Comparison of ENCODE assay signal across 25 cellular contexts in the genomic region with DNA sequence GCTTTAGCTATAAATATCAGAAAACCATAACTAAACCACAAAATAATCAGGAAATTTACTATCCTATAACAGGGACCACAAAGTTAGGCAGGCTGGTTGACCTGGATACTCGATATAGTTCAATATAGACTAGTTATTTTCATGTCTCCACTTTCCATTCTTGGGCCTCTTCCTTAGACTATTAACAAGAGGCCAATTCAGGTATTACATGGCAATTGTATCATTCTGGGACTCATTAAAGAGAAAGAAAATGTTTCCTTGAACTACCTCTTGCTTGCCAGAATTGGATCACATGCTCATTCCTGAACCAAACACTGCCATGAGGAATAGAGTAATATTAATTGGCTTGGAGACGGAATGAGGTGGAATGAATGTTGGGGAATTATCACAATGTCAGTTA.
DNase-seq lines count a peak whose midpoint lies in the region; ATAC-seq and TF ChIP-seq lines count a peak whose summit lies in the region.
"Had no signal": no experiment of that assay in that cellular context is flagged by ENCODE, and none has a peak within 500 bp of the region (broad histone marks: within the 10 kb centered on the region; RNA-seq: fewer than 3 reads in every experiment).

No MANE protein-coding gene starts in this region.

- H4K20me1 ChIP-seq in PC-3 (ENCODE audit: low read length) = no peaks in the 10 kb centered on the region

- intact Hi-C loops in activated CD8-positive, alpha-beta T cell treated with anti-CD3 and anti-CD28 coated beads for 36 hours (cut with micrococcal nuclease) = no loop called here
- intact Hi-C loops in PC-3 (cut with micrococcal nuclease) = loop anchor here (5.0 kb wide), 1 partner anchor 53 kb away; no protein-coding TSS in a partner anchor

- CTCF ChIA-PET in activated CD8-positive, alpha-beta T cell treated with anti-CD3 and anti-CD28 coated beads for 36 hours (lab: Charles Lee) = interaction anchor here (1.2 to 1.6 kb wide), 2 partner anchors 11 to 16 kb away, joined by 3 read pairs; no protein-coding TSS in a partner anchor
- CTCF ChIA-PET in activated CD8-positive, alpha-beta T cell treated with anti-CD3 and anti-CD28 coated beads, Interleukin-2, amount 10 ng/mL, durations not matched to agents 7 days and 5 days (lab: Charles Lee) = no interaction called here
- CTCF ChIA-PET in PC-3 (lab: Charles Lee) = interaction anchor here (0.6 kb wide), 1 partner anchor 57 kb away, joined by 3 read pairs; no protein-coding TSS in a partner anchor

- POLR2A ChIA-PET in activated CD8-positive, alpha-beta T cell treated with anti-CD3 and anti-CD28 coated beads for 36 hours (lab: Charles Lee) = no interaction called here
- POLR2A ChIA-PET in activated CD8-positive, alpha-beta T cell treated with anti-CD3 and anti-CD28 coated beads, Interleukin-2, amount 10 ng/mL, durations not matched to agents 7 days and 5 days (lab: Charles Lee) = no interaction called here
- POLR2A ChIA-PET in PC-3 (lab: Charles Lee; ENCODE audit: unreplicated experiment) = interaction anchor here (0.5 kb wide), 1 partner anchor 238 kb away, joined by 4 read pairs; no protein-coding TSS in a partner anchor

- H3K79me2 ChIP-seq in PC-3 (ENCODE audit: low read length) = no peaks in the 10 kb centered on the region

- peak; percentile 12 for TF ChIP-seq CTCF in activated CD8-positive, alpha-beta T cell treated with anti-CD3 and anti-CD28 coated beads for 36 hours (IDR thresholded peaks at IDR 0.05)
- TF ChIP-seq CTCF in PC-3 (conservative IDR thresholded peaks at IDR 0.05; ENCODE audit: low read depth, low read length) = no peak
- peak; percentile 11 for TF ChIP-seq CTCF in endothelial cell (IDR thresholded peaks at IDR 0.05; ENCODE audit: unreplicated experiment)

- peak overlapping the region; percentile 71 for H3K9ac ChIP-seq in PC-3 (ENCODE audit: low read length)

- H3K9me3 Mint-ChIP-seq in activated CD8-positive, alpha-beta T cell treated with anti-CD3 and anti-CD28 coated beads for 36 hours = no peaks in the 10 kb centered on the region
- H3K9me3 Mint-ChIP-seq in activated CD8-positive, alpha-beta T cell treated with anti-CD3 and anti-CD28 coated beads, Interleukin-2, amount 10 ng/mL, durations not matched to agents 7 days and 5 days (ENCODE audit: insufficient read depth) = no peaks in the 10 kb centered on the region
- H3K9me3 Mint-ChIP-seq in endothelial cell (ENCODE audit: unreplicated experiment) = no peaks in the 10 kb centered on the region
- peaks cover 2% of the 10 kb centered on the region for H3K9me3 Mint-ChIP-seq in natural killer cell treated with Interleukin-12 subunit alpha and Interleukin-12 subunit beta and Interleukin-15 and Interleukin-18, amount 100 ng/mL, for 72 hours
- H3K9me3 Mint-ChIP-seq: central memory CD8-positive, alpha-beta T cell had no signal

- H3K4me3 ChIP-seq in PC-3 (ENCODE audit: low read length) = peak overlapping the region; percentile 49; the same call in 1 of the 2 replicates
- H3K4me3 ChIP-seq: left lung, smooth muscle cell, upper lobe of left lung had no signal

- H3K4me2 ChIP-seq in PC-3 (ENCODE audit: low read length) = peak overlapping the region; percentile 72
- H3K4me2 ChIP-seq: smooth muscle cell had no signal

- BruUV-seq in PC-3 (replicated peaks; lab: Mats Ljungman, UMichigan) = no TSS peak

- H3K36me3 Mint-ChIP-seq in activated CD8-positive, alpha-beta T cell treated with anti-CD3 and anti-CD28 coated beads for 36 hours (ENCODE audit: low read depth) = no peaks in the 10 kb centered on the region
- H3K36me3 Mint-ChIP-seq in activated CD8-positive, alpha-beta T cell treated with anti-CD3 and anti-CD28 coated beads, Interleukin-2, amount 10 ng/mL, durations not matched to agents 7 days and 5 days (ENCODE audit: low read depth) = no peaks in the 10 kb centered on the region
- no peaks in the 10 kb centered on the region for H3K36me3 Mint-ChIP-seq in endothelial cell (ENCODE audit: low read depth, unreplicated experiment)
- no peaks in the 10 kb centered on the region for H3K36me3 Mint-ChIP-seq in natural killer cell treated with Interleukin-12 subunit alpha and Interleukin-12 subunit beta and Interleukin-15 and Interleukin-18, amount 100 ng/mL, for 72 hours
- H3K36me3 Mint-ChIP-seq: activated CD4-positive, alpha-beta memory T cell treated with anti-CD3 and anti-CD28 coated beads for 36 hours; immature natural killer cell; naive B cell had no signal

- H3K9me2 ChIP-seq in PC-3 (replicated peaks; ENCODE audit: low read length) = no peaks in the 10 kb centered on the region; the same call in 1 of the 2 replicates

- ATAC-seq in activated CD8-positive, alpha-beta T cell treated with anti-CD3 and anti-CD28 coated beads for 36 hours = no peak
- no peak for ATAC-seq in activated CD8-positive, alpha-beta T cell treated with anti-CD3 and anti-CD28 coated beads, Interleukin-2, amount 10 ng/mL, durations not matched to agents 7 days and 5 days
- ATAC-seq in PC-3 = no peak
- no peak for ATAC-seq in HG03135 (IDR thresholded peaks at IDR 0.05; ENCODE audit: unreplicated experiment)
- no peak for ATAC-seq in natural killer cell treated with Interleukin-12 subunit alpha and Interleukin-12 subunit beta and Interleukin-15 and Interleukin-18, amount 100 ng/mL, for 72 hours
- ATAC-seq: left lung had no signal

- H3K27ac ChIP-seq in PC-3 (ENCODE audit: low read length) = peak overlapping the region; percentile 97
- H3K27ac ChIP-seq: left lung, upper lobe of left lung had no signal

- in situ Hi-C loops in KBM-7 (cut with MboI; ENCODE audit: low pct_unique_long_range_greater_than_20kb, low sequenced_read_pairs) = no loop called here

- no peaks in the 10 kb centered on the region for H3K27me3 ChIP-seq in PC-3 (ENCODE audit: low read length)
- H3K27me3 ChIP-seq: BE2C, left lung, upper lobe of left lung had no signal

- H3F3A ChIP-seq in PC-3 (ENCODE audit: low read length, unreplicated experiment) = peaks cover 4% of the 10 kb centered on the region

- no peak overlapping the region for H3K27ac Mint-ChIP-seq in activated CD8-positive, alpha-beta T cell treated with anti-CD3 and anti-CD28 coated beads for 36 hours
- H3K27ac Mint-ChIP-seq in activated CD8-positive, alpha-beta T cell treated with anti-CD3 and anti-CD28 coated beads, Interleukin-2, amount 10 ng/mL, durations not matched to agents 7 days and 5 days = no peak overlapping the region
- no peak overlapping the region for H3K27ac Mint-ChIP-seq in endothelial cell (ENCODE audit: unreplicated experiment)
- no peak overlapping the region for H3K27ac Mint-ChIP-seq in natural killer cell treated with Interleukin-12 subunit alpha and Interleukin-12 subunit beta and Interleukin-15 and Interleukin-18, amount 100 ng/mL, for 72 hours
- H3K27ac Mint-ChIP-seq: activated CD4-positive, alpha-beta memory T cell treated with anti-CD3 and anti-CD28 coated beads for 36 hours; immature natural killer cell; naive B cell had no signal

- peak overlapping the region; percentile 52; the same call in 1 of the 2 replicates for H2AFZ ChIP-seq in PC-3 (ENCODE audit: low read length)

- no peak overlapping the region for H3K4me3 Mint-ChIP-seq in activated CD8-positive, alpha-beta T cell treated with anti-CD3 and anti-CD28 coated beads for 36 hours
- H3K4me3 Mint-ChIP-seq in activated CD8-positive, alpha-beta T cell treated with anti-CD3 and anti-CD28 coated beads, Interleukin-2, amount 10 ng/mL, durations not matched to agents 7 days and 5 days = no peak overlapping the region
- no peak overlapping the region for H3K4me3 Mint-ChIP-seq in endothelial cell (ENCODE audit: unreplicated experiment)
- H3K4me3 Mint-ChIP-seq in natural killer cell treated with Interleukin-12 subunit alpha and Interleukin-12 subunit beta and Interleukin-15 and Interleukin-18, amount 100 ng/mL, for 72 hours = no peak overlapping the region
- H3K4me3 Mint-ChIP-seq: activated CD4-positive, alpha-beta memory T cell treated with anti-CD3 and anti-CD28 coated beads for 36 hours; central memory CD8-positive, alpha-beta T cell; immature natural killer cell; naive B cell had no signal

- no peaks in the 10 kb centered on the region for H3K36me3 ChIP-seq in PC-3 (ENCODE audit: low read depth, low read length)
- H3K36me3 ChIP-seq: BE2C, left lung, upper lobe of left lung had no signal

- peaks cover 22% of the 10 kb centered on the region for H3K4me1 Mint-ChIP-seq in activated CD8-positive, alpha-beta T cell treated with anti-CD3 and anti-CD28 coated beads for 36 hours (ENCODE audit: low read depth)
- peaks cover 3% of the 10 kb centered on the region for H3K4me1 Mint-ChIP-seq in activated CD8-positive, alpha-beta T cell treated with anti-CD3 and anti-CD28 coated beads, Interleukin-2, amount 10 ng/mL, durations not matched to agents 7 days and 5 days (ENCODE audit: low read depth)
- H3K4me1 Mint-ChIP-seq in endothelial cell (ENCODE audit: unreplicated experiment) = no peaks in the 10 kb centered on the region
- peaks cover 0 to 7% of the 10 kb centered on the region in 2 donors for H3K4me1 Mint-ChIP-seq in natural killer cell treated with Interleukin-12 subunit alpha and Interleukin-12 subunit beta and Interleukin-15 and Interleukin-18, amount 100 ng/mL, for 72 hours (ENCODE audit: low read depth in 2 of 2)
- H3K4me1 Mint-ChIP-seq: central memory CD8-positive, alpha-beta T cell; immature natural killer cell; naive B cell had no signal

- no peaks in the 10 kb centered on the region for H3K9me3 ChIP-seq in PC-3 (ENCODE audit: low read length)
- H3K9me3 ChIP-seq: BE2C, left lung, upper lobe of left lung had no signal

- DNase-seq in activated CD8-positive, alpha-beta T cell treated with anti-CD3 and anti-CD28 coated beads for 36 hours = no peak
- DNase-seq in activated CD8-positive, alpha-beta T cell treated with anti-CD3 and anti-CD28 coated beads, Interleukin-2, amount 10 ng/mL, durations not matched to agents 7 days and 5 days = no peak
- DNase-seq in PC-3 = peak; percentile 15
- no peak for DNase-seq in endothelial cell (ENCODE audit: low spot score)
- DNase-seq in natural killer cell treated with Interleukin-12 subunit alpha and Interleukin-12 subunit beta and Interleukin-15 and Interleukin-18, amount 100 ng/mL, for 72 hours (ENCODE audit: low spot score) = no peak
- no peak for DNase-seq in SHP77 (lab: John Stamatoyannopoulos, UW)
- no peak for DNase-seq in KBM-7
- DNase-seq: activated CD4-positive, alpha-beta memory T cell treated with anti-CD3 and anti-CD28 coated beads for 36 hours; activated effector memory CD4-positive, alpha-beta T cell treated with anti-CD3 and anti-CD28 coated beads, Interleukin-2, amount 50 U/mL, for 16 hours; BE2C; hippocampal formation; immature natural killer cell; Kasumi-1; left lung; naive B cell; NCI-H1105; NCI-H2081 treated with DMSO at 0.1 percent for 48 hours; NCI-H446; SIG-M5; stimulated activated CD4-positive, alpha-beta T cell treated with anti-CD3 and anti-CD28 coated beads, Interleukin-2, amount 100 ng/mL, for 24 hours; T-helper 1 cell; upper lobe of left lung had no signal

- peaks cover 10% of the 10 kb centered on the region for H3K27me3 Mint-ChIP-seq in activated CD8-positive, alpha-beta T cell treated with anti-CD3 and anti-CD28 coated beads for 36 hours
- peaks cover 5% of the 10 kb centered on the region for H3K27me3 Mint-ChIP-seq in activated CD8-positive, alpha-beta T cell treated with anti-CD3 and anti-CD28 coated beads, Interleukin-2, amount 10 ng/mL, durations not matched to agents 7 days and 5 days (ENCODE audit: low read depth)
- peaks cover 2% of the 10 kb centered on the region for H3K27me3 Mint-ChIP-seq in endothelial cell (ENCODE audit: unreplicated experiment)
- peaks cover 9 to 20% of the 10 kb centered on the region in 2 donors for H3K27me3 Mint-ChIP-seq in natural killer cell treated with Interleukin-12 subunit alpha and Interleukin-12 subunit beta and Interleukin-15 and Interleukin-18, amount 100 ng/mL, for 72 hours

- H3K4me1 ChIP-seq in PC-3 (ENCODE audit: insufficient read depth, low read length) = peaks cover 32% of the 10 kb centered on the region
- H3K4me1 ChIP-seq: BE2C, left lung, upper lobe of left lung had no signal
